In the genomic region with DNA sequence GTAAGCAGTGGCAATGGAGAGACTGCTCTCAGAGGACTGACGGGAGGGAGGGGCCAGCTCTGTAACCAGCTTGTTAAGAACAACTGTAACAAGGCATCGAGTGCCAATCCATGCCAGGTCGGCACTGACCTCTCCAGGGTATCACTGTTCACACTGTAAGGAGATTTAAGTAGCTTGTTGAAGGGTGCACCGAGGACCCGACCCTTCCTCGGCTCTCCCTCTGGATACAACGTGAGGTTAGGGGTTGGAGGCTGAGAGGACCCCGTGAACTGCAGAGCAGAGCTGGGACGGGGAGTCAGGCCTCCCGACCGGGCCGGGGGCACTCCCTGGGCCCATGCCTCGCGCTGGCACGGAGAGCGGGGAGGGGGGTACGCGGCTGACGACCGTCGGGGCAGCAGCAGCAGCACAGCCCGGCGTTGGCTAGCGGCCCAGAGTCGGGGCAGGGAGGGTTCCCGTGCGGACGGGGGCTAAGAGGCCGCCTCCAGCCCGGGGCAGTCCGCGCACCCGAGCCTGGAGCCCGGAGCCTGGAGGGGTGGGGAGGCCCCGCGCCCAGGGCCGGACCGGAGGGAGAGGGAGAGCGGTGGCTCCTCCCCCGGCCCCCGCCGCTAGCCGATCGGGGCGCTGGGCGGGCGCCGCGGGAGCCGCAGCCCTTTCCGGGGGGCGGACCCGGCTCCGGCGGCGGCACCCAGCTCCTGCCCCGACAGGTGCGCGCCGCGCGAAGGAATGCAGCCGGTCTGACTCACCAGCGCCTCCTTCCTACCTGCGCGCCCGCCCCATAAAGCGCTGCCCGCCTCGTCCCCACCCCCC, we compare ENCODE assay signal across 8 cellular contexts. TPM values are rescaled to one million over a fixed set of nuclear protein-coding genes. Genes with fewer than 3 reads are reported as not detected.
DNase-seq lines count a peak whose midpoint lies in the region; ATAC-seq and TF ChIP-seq lines count a peak whose summit lies in the region.

A gene (plus strand): TSS at position 804 of the 807 bp plus-strand sequence. CDS start 3,245 bp downstream, outside the sequence.

- DNase-seq in EH (ENCODE audit: low read depth) (peak; percentile 22), NCI-H146 (lab: John Stamatoyannopoulos, UW) (peak; percentile 69), activated T-cell treated with anti-CD3 and anti-CD28 coated beads for 24 hours (ENCODE audit: low read depth) (peak; percentile 28), nephron progenitor cell (peak; percentile 66), NCI-H446 treated with DMSO at 0.1 percent for 48 hours (lab: John Stamatoyannopoulos, UW) (no peak), inferior parietal cortex (ENCODE audit: extremely low spot score) (no peak)
- DNase-seq in stimulated activated naive CD8-positive, alpha-beta T cell treated with anti-CD3 and anti-CD28 coated beads, Interleukin-15, amount 100 ng/mL, for 72 hours: peak; percentile 44 to 50

- no peaks in the 10 kb centered on the region for H3K27me3 ChIP-seq in esophagus (ENCODE audit: control insufficient read depth in 1 of 2, insufficient read depth in 2 of 2, low read length in 2 of 2)

- H3K36me3 Mint-ChIP-seq in nephron progenitor cell (ENCODE audit: low read depth): no peaks in the 10 kb centered on the region

- TF ChIP-seq CTCF in nephron progenitor cell (IDR thresholded peaks at IDR 0.05): no peak

- peaks cover 77% of the 10 kb centered on the region for H3K27me3 Mint-ChIP-seq in nephron progenitor cell (ENCODE audit: low read depth, poor library complexity)
- peaks cover 36% of the 10 kb centered on the region for H3K27me3 Mint-ChIP-seq in stimulated activated naive CD8-positive, alpha-beta T cell treated with anti-CD3 and anti-CD28 coated beads, Interleukin-15, amount 100 ng/mL, for 72 hours

- H3K9me3 ChIP-seq in esophagus (ENCODE audit: control insufficient read depth in 2 of 2, insufficient read depth in 1 of 2, low read depth in 1 of 2, low read length in 1 of 2): peaks cover 0 to 6% of the 10 kb centered on the region in 2 donors

- H3K4me3 ChIP-seq in esophagus (ENCODE audit: low read depth in 1 of 2, low read length in 2 of 2): peak within 1 kb of the TSS; percentile 51 to 87

- ATAC-seq in stimulated activated naive CD8-positive, alpha-beta T cell treated with anti-CD3 and anti-CD28 coated beads, Interleukin-15, amount 100 ng/mL, for 72 hours: peak; percentile 83

- H3K9me3 Mint-ChIP-seq in nephron progenitor cell: no peaks in the 10 kb centered on the region
- no peaks in the 10 kb centered on the region for H3K9me3 Mint-ChIP-seq in stimulated activated naive CD8-positive, alpha-beta T cell treated with anti-CD3 and anti-CD28 coated beads, Interleukin-15, amount 100 ng/mL, for 72 hours

- peak within 1 kb of the TSS; percentile 76 for H3K4me3 Mint-ChIP-seq in nephron progenitor cell
- H3K4me3 Mint-ChIP-seq in stimulated activated naive CD8-positive, alpha-beta T cell treated with anti-CD3 and anti-CD28 coated beads, Interleukin-15, amount 100 ng/mL, for 72 hours: peak within 1 kb of the TSS; percentile 76 to 88

- peaks cover 0 to 31% of the 10 kb centered on the region in 2 donors for H3K4me1 ChIP-seq in esophagus (ENCODE audit: control insufficient read depth in 2 of 2, insufficient read depth in 2 of 2, low read length in 1 of 2)

- peaks cover 0 to 19% of the 10 kb centered on the region in 2 donors for H3K36me3 ChIP-seq in esophagus (ENCODE audit: control insufficient read depth in 2 of 2, insufficient read depth in 2 of 2, low read length in 1 of 2)

- WGBS in esophagus, 2 donors: 1 to 3% methylated on average over 34 to 70 of the region's 70 CpGs

- H3K27ac ChIP-seq in esophagus (ENCODE audit: low read depth in 2 of 2, low read length in 1 of 2): peak within 1 kb of the TSS; percentile 79 to 93

- H3K27ac Mint-ChIP-seq in nephron progenitor cell: no peak within 1 kb of the TSS
- no peak within 1 kb of the TSS for H3K27ac Mint-ChIP-seq in stimulated activated naive CD8-positive, alpha-beta T cell treated with anti-CD3 and anti-CD28 coated beads, Interleukin-15, amount 100 ng/mL, for 72 hours

- H3K4me1 Mint-ChIP-seq in nephron progenitor cell: no peaks in the 10 kb centered on the region
- H3K4me1 Mint-ChIP-seq in stimulated activated naive CD8-positive, alpha-beta T cell treated with anti-CD3 and anti-CD28 coated beads, Interleukin-15, amount 100 ng/mL, for 72 hours: peaks cover 9% of the 10 kb centered on the region

RNA-seq across cellular contexts. Expression of the gene that starts here (rescaled TPM):
- 10 to 100 TPM; 48.4 to 63.2 TPM for polyA plus RNA-seq in esophagus

Comparison
In these comparisons a context has a peak if more than half of its experiments do, and no peak if none do; other contexts are left out.
1. DNase-seq: peak in EH (single experiment), NCI-H146 (single experiment), activated T-cell treated with anti-CD3 and anti-CD28 coated beads for 24 hours (single experiment), nephron progenitor cell (single experiment) and stimulated activated naive CD8-positive, alpha-beta T cell treated with anti-CD3 and anti-CD28 coated beads, Interleukin-15, amount 100 ng/mL, for 72 hours (2 of 2); none in NCI-H446 treated with DMSO at 0.1 percent for 48 hours (single experiment) and inferior parietal cortex (single experiment).